In genomic region chr1:156055649-156056048, GRCh38 we compare ENCODE assay signal across 9 cellular contexts. TPM values are rescaled to one million over a fixed set of nuclear protein-coding genes. Genes with fewer than 3 reads are reported as not detected.
A peak's percentile ranks its signal among the peaks of the same experiment; 100 is the strongest.
DNase-seq lines count a peak whose midpoint lies in the region; ATAC-seq and TF ChIP-seq lines count a peak whose summit lies in the region.
"Had no signal": no experiment of that assay in that cellular context is flagged by ENCODE, and none has a peak within 500 bp of the region (broad histone marks: within the 10 kb centered on the region; RNA-seq: fewer than 3 reads in every experiment).

No MANE protein-coding gene starts in this region.

- H3K4me2 ChIP-seq in BLaER1 = peak overlapping the region; percentile 87

- no peak for ATAC-seq in naive thymus-derived CD4-positive, alpha-beta T cell
- no peak for ATAC-seq in GM18870 (IDR thresholded peaks at IDR 0.05; ENCODE audit: unreplicated experiment)

- no peaks in the 10 kb centered on the region for H3K27me3 Mint-ChIP-seq in naive thymus-derived CD4-positive, alpha-beta T cell

- peaks cover 12 to 42% (median 35%) of the 10 kb centered on the region in 7 donors for H3K4me1 Mint-ChIP-seq in naive thymus-derived CD4-positive, alpha-beta T cell

- H3K4me3 ChIP-seq in BLaER1 (peak overlapping the region; percentile 91), MG63 (peak overlapping the region; percentile 84), breast epithelium (peak overlapping the region; percentile 79 to 90 (median 83))
- H3K4me3 ChIP-seq in naive thymus-derived CD4-positive, alpha-beta T cell (ENCODE audit: low read length) = peak overlapping the region; percentile 78

- peak overlapping the region; percentile 86 to 100 (median 96) for H3K4me3 Mint-ChIP-seq in naive thymus-derived CD4-positive, alpha-beta T cell

- H3K4me1 ChIP-seq in BLaER1 (peaks cover 35% of the 10 kb centered on the region), breast epithelium (no peaks in the 10 kb centered on the region)
- peaks cover 9 to 17% of the 10 kb centered on the region in 2 donors for H3K4me1 ChIP-seq in naive thymus-derived CD4-positive, alpha-beta T cell (ENCODE audit: control insufficient read depth in 2 of 2, insufficient read depth in 2 of 2, low read length in 2 of 2)

- H3K36me3 ChIP-seq in BLaER1 (peaks cover 29% of the 10 kb centered on the region), MG63 (peaks cover 6% of the 10 kb centered on the region), breast epithelium (no peaks in the 10 kb centered on the region)
- H3K36me3 ChIP-seq in naive thymus-derived CD4-positive, alpha-beta T cell (ENCODE audit: control insufficient read depth in 2 of 3, insufficient read depth in 3 of 3, low read length in 3 of 3) = peaks cover 0 to 14% (median 0%) of the 10 kb centered on the region in 3 experiments

- no peaks in the 10 kb centered on the region for H3K9me3 Mint-ChIP-seq in naive thymus-derived CD4-positive, alpha-beta T cell

- no peak for TF ChIP-seq POLR2A in breast epithelium (IDR thresholded peaks at IDR 0.05)

- no peak for TF ChIP-seq CTCF in breast epithelium (IDR thresholded peaks at IDR 0.05)

- POLR2A ChIA-PET in naive thymus-derived CD4-positive, alpha-beta T cell (lab: Charles Lee) = interaction anchor here (0.7 kb wide), 1 partner anchor 274 kb away, joined by 5 read pairs; no protein-coding TSS in a partner anchor

- H3K27ac ChIP-seq in BLaER1 (peak overlapping the region; percentile 98; the same call in 1 of the 2 replicates), breast epithelium (no peak overlapping the region)
- H3K27ac ChIP-seq in naive thymus-derived CD4-positive, alpha-beta T cell (ENCODE audit: low read depth, low read length) = no peak overlapping the region

- H3K27me3 ChIP-seq in BLaER1 = no peaks in the 10 kb centered on the region
- H3K27me3 ChIP-seq in MG63 = no peaks in the 10 kb centered on the region
- no peaks in the 10 kb centered on the region for H3K27me3 ChIP-seq in breast epithelium
- no peaks in the 10 kb centered on the region for H3K27me3 ChIP-seq in naive thymus-derived CD4-positive, alpha-beta T cell (ENCODE audit: control insufficient read depth in 2 of 2, insufficient read depth in 2 of 2, low read length in 2 of 2)

- DNase-seq in MG63 (no peak), breast epithelium (ENCODE audit: low spot score in 2 of 2) (no peak), AG08395 (ENCODE audit: low spot score) (no peak), amygdala (lab: John Stamatoyannopoulos, UW) (no peak), head of caudate nucleus (no peak)
- DNase-seq in naive thymus-derived CD4-positive, alpha-beta T cell = no peak

- peaks cover 18% of the 10 kb centered on the region; the same call in 1 of the 2 replicates for H4K20me1 ChIP-seq in BLaER1

- intact Hi-C loops in breast epithelium (cut with DNase I; ENCODE audit: low total_unique reads) (no loop called here), head of caudate nucleus (cut with DNase I) (loop anchor here (10.0 kb wide), 1 partner anchor 71 kb away; no protein-coding TSS in a partner anchor)
- intact Hi-C loops in naive thymus-derived CD4-positive, alpha-beta T cell (cut with micrococcal nuclease) = loop anchor here (2.0 to 10.0 kb wide), 7 partner anchors 77 to 883 kb away; partner anchors contain the start of genes ARHGEF2 (in 1 of the 2), CLK2 (in 1 of the 2), DAP3 (in 1 of the 2) and HCN3 (in 1 of the 2)

- CTCF ChIA-PET in naive thymus-derived CD4-positive, alpha-beta T cell (lab: Charles Lee) = no interaction called here

- peak overlapping the region; percentile 91 for H3K9ac ChIP-seq in BLaER1

- H3K27ac Mint-ChIP-seq in naive thymus-derived CD4-positive, alpha-beta T cell = peak overlapping the region in 6 of 9 donors; percentile 25 to 91 (median 68)

- peaks cover 0 to 9% (median 3%) of the 10 kb centered on the region in 5 donors for H3K36me3 Mint-ChIP-seq in naive thymus-derived CD4-positive, alpha-beta T cell

- no peaks in the 10 kb centered on the region for H3K9me3 ChIP-seq in BLaER1
- no peaks in the 10 kb centered on the region for H3K9me3 ChIP-seq in MG63
- H3K9me3 ChIP-seq in breast epithelium = no peaks in the 10 kb centered on the region
- no peaks in the 10 kb centered on the region for H3K9me3 ChIP-seq in naive thymus-derived CD4-positive, alpha-beta T cell (ENCODE audit: control insufficient read depth in 2 of 3, low read length in 3 of 3)

RNA-seq across cellular contexts. Expression of gene LAMTOR2, which starts 1.1 kb away (rescaled TPM):
- total RNA-seq in MG63 (2014; rRNA removed; shearing (Covaris generic); ENCODE audit: low replicate concordance) = 5.8 and 16.9 TPM in 2 replicates
- total RNA-seq in breast epithelium = 10 to 100 TPM; 60.7 to 75.5 (median 69.8) TPM
- 10 to 100 TPM; 13.3 to 66.1 (median 27.9) TPM for total RNA-seq in naive thymus-derived CD4-positive, alpha-beta T cell
- polyA plus RNA-seq in naive thymus-derived CD4-positive, alpha-beta T cell = 10 to 100 TPM; 90.1 to 97.9 TPM

RNA-seq across cellular contexts. Expression of gene UBQLN4, which starts 2.1 kb away (rescaled TPM):
- 29.3 and 40.3 TPM in 2 replicates for total RNA-seq in MG63 (2014; rRNA removed; shearing (Covaris generic); ENCODE audit: low replicate concordance)
- 10 to 100 TPM; 22.1 to 27.1 (median 23.3) TPM for total RNA-seq in breast epithelium
- 10 to 100 TPM; 16.2 to 37.6 (median 31.3) TPM for total RNA-seq in naive thymus-derived CD4-positive, alpha-beta T cell
- 1 to 10 TPM; 6.7 to 9.9 TPM for polyA plus RNA-seq in naive thymus-derived CD4-positive, alpha-beta T cell

RNA-seq across cellular contexts. Expression of gene RAB25, which starts 5.3 kb away (rescaled TPM):
- not detected in 2 replicates for total RNA-seq in MG63 (2014; rRNA removed; shearing (Covaris generic); ENCODE audit: low replicate concordance)
- total RNA-seq in breast epithelium = 10 to 100 TPM in 2 of 3 donors, not detected in 1; 40.3 to 68.6 TPM
- 1 to 10 TPM in 4 of 5 experiments, not detected in 1; 1.1 to 2.7 (median 2.2) TPM for total RNA-seq in naive thymus-derived CD4-positive, alpha-beta T cell
- 1 to 10 TPM; 1.5 to 1.8 TPM for polyA plus RNA-seq in naive thymus-derived CD4-positive, alpha-beta T cell
- total RNA-seq: SK-MEL-5 had no signal

RNA-seq across cellular contexts. Expression of gene MEX3A, which starts 26.6 kb away (rescaled TPM):
- total RNA-seq in MG63 (2014; rRNA removed; shearing (Covaris generic); ENCODE audit: low replicate concordance) = 2.3 and 2.7 TPM in 2 replicates
- 1 to 10 TPM in 2 of 3 donors, under 1 TPM in 1; 0.32 to 1.3 (median 1.3) TPM for total RNA-seq in breast epithelium
- total RNA-seq in naive thymus-derived CD4-positive, alpha-beta T cell = under 1 TPM in 4 of 5 experiments, not detected in 1; 0.05 to 0.15 (median 0.13) TPM
- polyA plus RNA-seq in naive thymus-derived CD4-positive, alpha-beta T cell = not detected

RNA-seq across cellular contexts. Expression of gene SSR2, which starts 34.9 kb away (rescaled TPM):
- 243 and 387 TPM in 2 replicates for total RNA-seq in MG63 (2014; rRNA removed; shearing (Covaris generic); ENCODE audit: low replicate concordance)
- 100 to 1,000 TPM; 305 to 407 (median 370) TPM for total RNA-seq in breast epithelium
- 100 to 1,000 TPM; 207 to 278 (median 256) TPM for total RNA-seq in naive thymus-derived CD4-positive, alpha-beta T cell
- 100 to 1,000 TPM; 366 to 393 TPM for polyA plus RNA-seq in naive thymus-derived CD4-positive, alpha-beta T cell
